1 cellular context compared by ENCODE assay signal in the genomic region with DNA sequence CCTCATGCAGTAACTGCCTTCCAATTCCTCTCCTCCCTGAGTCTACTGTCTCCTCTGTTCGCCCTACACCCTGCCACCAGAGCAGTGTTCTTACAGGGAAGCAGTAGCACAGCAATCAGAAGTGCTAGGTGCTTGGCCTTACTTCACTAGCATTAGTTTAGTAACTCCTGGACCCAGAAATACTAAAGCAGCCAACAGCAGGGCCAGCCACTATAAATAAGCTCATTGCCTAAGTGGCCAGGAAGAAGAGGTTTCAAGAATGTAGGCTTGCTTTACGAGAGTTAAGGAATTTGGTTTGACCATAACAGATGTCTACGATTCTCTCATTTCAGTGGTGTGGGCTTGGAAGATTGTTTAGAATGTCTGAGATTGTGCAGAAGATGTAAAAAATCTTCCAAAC.
TF ChIP-seq lines count a peak whose summit lies in the region.

No MANE protein-coding gene starts in this region.

TF ChIP-seq in SK-N-SH treated with all-trans-retinoic acid at 6 μM for 48 hours, 23 proteins besides CTCF, POLR2A, EP300 and RAD21 (continued from another document):
- TF ChIP-seq, protein P1, sequence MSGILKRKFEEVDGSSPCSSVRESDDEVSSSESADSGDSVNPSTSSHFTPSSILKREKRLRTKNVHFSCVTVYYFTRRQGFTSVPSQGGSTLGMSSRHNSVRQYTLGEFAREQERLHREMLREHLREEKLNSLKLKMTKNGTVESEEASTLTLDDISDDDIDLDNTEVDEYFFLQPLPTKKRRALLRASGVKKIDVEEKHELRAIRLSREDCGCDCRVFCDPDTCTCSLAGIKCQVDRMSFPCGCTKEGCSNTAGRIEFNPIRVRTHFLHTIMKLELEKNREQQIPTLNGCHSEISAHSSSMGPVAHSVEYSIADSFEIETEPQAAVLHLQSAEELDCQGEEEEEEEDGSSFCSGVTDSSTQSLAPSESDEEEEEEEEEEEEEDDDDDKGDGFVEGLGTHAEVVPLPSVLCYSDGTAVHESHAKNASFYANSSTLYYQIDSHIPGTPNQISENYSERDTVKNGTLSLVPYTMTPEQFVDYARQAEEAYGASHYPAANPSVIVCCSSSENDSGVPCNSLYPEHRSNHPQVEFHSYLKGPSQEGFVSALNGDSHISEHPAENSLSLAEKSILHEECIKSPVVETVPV (CRISPR knock-in tag; IDR thresholded peaks at IDR 0.05) = no peak
- no peak for TF ChIP-seq SNAI2 (CRISPR knock-in tag; IDR thresholded peaks at IDR 0.05)
- TF ChIP-seq ZNF70 (CRISPR knock-in tag; IDR thresholded peaks at IDR 0.05) = no peak
